In the genomic region with DNA sequence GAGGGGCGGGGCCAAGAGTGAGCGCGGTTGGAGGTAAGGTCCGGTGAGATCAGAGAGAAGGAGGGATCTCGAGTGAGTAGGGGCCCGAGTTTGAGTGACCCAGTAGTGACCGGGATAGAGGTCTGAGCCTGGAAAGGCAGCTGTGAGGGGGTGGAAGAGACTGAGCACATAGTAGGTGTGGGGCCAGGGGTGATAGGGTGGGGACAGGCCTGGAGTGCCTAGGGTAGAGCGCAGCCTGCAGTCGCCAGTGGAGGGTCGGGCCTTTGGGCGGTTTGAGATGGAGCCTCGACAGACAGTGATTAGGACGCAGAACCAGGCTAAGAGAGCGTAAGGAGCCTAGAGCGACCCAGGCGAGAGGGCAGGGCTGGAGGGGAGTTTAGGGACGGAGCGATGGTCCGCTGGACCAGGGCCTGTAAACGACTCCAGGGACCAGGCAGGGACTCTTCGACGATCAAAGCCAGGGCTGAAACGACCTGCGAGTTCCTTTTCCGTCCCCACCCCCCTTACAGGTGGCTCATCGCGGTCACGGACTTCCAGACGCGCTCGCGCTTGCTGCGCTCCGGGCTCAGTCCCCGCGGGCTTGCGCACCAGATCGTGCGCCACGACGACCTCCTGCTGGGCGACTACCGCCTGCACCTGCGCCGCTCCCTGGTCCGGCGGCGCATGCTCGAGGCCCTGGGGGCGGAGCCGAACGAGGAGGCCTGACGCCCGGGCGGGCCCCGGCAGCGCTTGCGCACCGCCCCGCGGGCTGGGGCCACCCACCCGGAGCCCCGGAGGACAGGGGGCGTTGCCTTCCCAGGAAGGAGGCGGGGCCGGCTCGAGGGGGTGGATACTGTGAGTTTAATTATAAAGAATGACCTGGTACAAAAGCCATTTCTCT, we compare ENCODE assay signal across 8 cellular contexts. TPM values are rescaled to one million over a fixed set of nuclear protein-coding genes. Genes with fewer than 3 reads are reported as not detected.
A peak's percentile ranks its signal among the peaks of the same experiment; 100 is the strongest.
DNase-seq lines count a peak whose midpoint lies in the region; TF ChIP-seq lines count a peak whose summit lies in the region.

No MANE protein-coding gene starts in this region.

- H3K36me3 ChIP-seq in neuron (ENCODE audit: insufficient read depth, low read length) (no peaks in the 10 kb centered on the region), suprapubic skin (no peaks in the 10 kb centered on the region)

- TF ChIP-seq CTCF in fibroblast of the aortic adventitia (IDR thresholded peaks at IDR 0.05; ENCODE audit: insufficient read depth, low read length) (no peak), suprapubic skin (IDR thresholded peaks at IDR 0.05) (no peak)

- H3K4me1 ChIP-seq in neuron (ENCODE audit: insufficient read depth, low read length) (peaks cover 23% of the 10 kb centered on the region), suprapubic skin (peaks cover 15% of the 10 kb centered on the region)

- no peak for TF ChIP-seq EP300 in suprapubic skin (IDR thresholded peaks at IDR 0.05)

- peak; percentile 73 for DNase-seq in GF-D8 (lab: John Stamatoyannopoulos, UW)
- DNase-seq in NCI-H69 (lab: John Stamatoyannopoulos, UW), result peak; percentile 80
- peak; percentile 83 for DNase-seq in activated T-cell treated with anti-CD3 and anti-CD28 coated beads for 48 hours (ENCODE audit: low read depth)
- peak; percentile 40 for DNase-seq in fibroblast of the aortic adventitia (ENCODE audit: low read depth)
- no peak for DNase-seq in suprapubic skin (ENCODE audit: low spot score in 2 of 2)
- no peak for DNase-seq in HT-29 (ENCODE audit: low spot score)
- DNase-seq in COLO668 (lab: John Stamatoyannopoulos, UW; ENCODE audit: unreplicated experiment), result no peak

- H3K27me3 ChIP-seq in neuron (ENCODE audit: insufficient read depth, low read length) (no peaks in the 10 kb centered on the region), suprapubic skin (peaks cover 86% of the 10 kb centered on the region)

- TF ChIP-seq POLR2A in suprapubic skin (IDR thresholded peaks at IDR 0.05), result no peak

- H3K9me3 ChIP-seq in neuron (ENCODE audit: low read length) (no peaks in the 10 kb centered on the region), suprapubic skin (peaks cover 6% of the 10 kb centered on the region)

- no peak overlapping the region for H2AFZ ChIP-seq in neuron (ENCODE audit: low read depth, low read length)

- WGBS in suprapubic skin, result 4% methylated on average over 62 of the region's 67 CpGs

- peak overlapping the region; percentile 51 for H3K27ac ChIP-seq in suprapubic skin

- peak overlapping the region; percentile 60 for H3K4me3 ChIP-seq in fibroblast of the aortic adventitia (ENCODE audit: low read depth, low read length)
- peak overlapping the region; percentile 59 for H3K4me3 ChIP-seq in neuron (ENCODE audit: low read length)
- peak overlapping the region; percentile 42 for H3K4me3 ChIP-seq in suprapubic skin

RNA-seq across cellular contexts. Expression of a gene that starts 9.4 kb away (rescaled TPM):
- total RNA-seq in fibroblast of the aortic adventitia (ENCODE audit: low replicate concordance) (not detected in 2 replicates), suprapubic skin (10 to 100 TPM in 1 of 4 donors, not detected in 3; 19.8 TPM)
- total RNA-seq in HT-29 (2014; rRNA removed; shearing (Covaris generic)), result not detected in 2 replicates

RNA-seq across cellular contexts. Expression of a gene that starts 19.0 kb away (rescaled TPM):
- 0.09 TPM in 1 of 2 replicates, not detected in the other for total RNA-seq in fibroblast of the aortic adventitia (ENCODE audit: low replicate concordance)
- 1 to 10 TPM in 1 of 4 donors, under 1 TPM in 2, not detected in 1; 0.23 to 1.8 (median 0.30) TPM for total RNA-seq in suprapubic skin
- total RNA-seq in HT-29 (2014; rRNA removed; shearing (Covaris generic)), result not detected in 2 replicates

Comparison
In these comparisons a context has a peak if more than half of its experiments do, and no peak if none do; other contexts are left out.
1. DNase-seq: peak in GF-D8 (single experiment), NCI-H69 (single experiment), activated T-cell treated with anti-CD3 and anti-CD28 coated beads for 48 hours (single experiment) and fibroblast of the aortic adventitia (single experiment); none in suprapubic skin (0 of 2), HT-29 (single experiment) and COLO668 (single experiment).
2. Peak in every context shown above with its lines, with median percentiles within 50 percentile points of each other: H3K4me3 ChIP-seq.